In the genomic region with DNA sequence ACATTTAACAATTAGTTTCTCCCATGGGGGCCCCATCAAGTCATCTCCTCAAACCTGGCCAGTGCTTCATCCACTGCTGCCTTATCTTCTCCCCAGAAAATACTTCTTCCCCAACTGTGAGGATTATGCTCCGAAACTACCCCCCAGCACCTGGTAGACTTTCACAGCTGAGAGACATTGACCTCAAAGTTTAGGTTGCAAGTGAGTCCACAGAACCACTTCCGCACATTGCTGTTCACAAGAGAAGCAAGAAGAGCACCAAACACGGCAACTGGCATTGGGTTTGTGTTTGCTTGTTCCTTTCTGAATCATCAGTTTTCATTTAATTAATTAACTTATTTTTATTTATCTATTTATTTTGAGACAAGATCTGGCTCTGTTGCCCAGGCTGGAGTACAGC, we compare ENCODE assay signal across 20 cellular contexts. TPM values are rescaled to one million over a fixed set of nuclear protein-coding genes. Genes with fewer than 3 reads are reported as not detected.
A peak's percentile ranks its signal among the peaks of the same experiment; 100 is the strongest.
DNase-seq lines count a peak whose midpoint lies in the region; ATAC-seq and TF ChIP-seq lines count a peak whose summit lies in the region.
"Had no signal": no experiment of that assay in that cellular context is flagged by ENCODE, and none has a peak within 500 bp of the region (broad histone marks: within the 10 kb centered on the region; RNA-seq: fewer than 3 reads in every experiment).

No MANE protein-coding gene starts in this region.

- H3K27me3 Mint-ChIP-seq in activated T-cell treated with anti-CD3 and anti-CD28 coated beads, Interleukin-2, amount 50 U/mL, for 4 hours (ENCODE audit: low read depth), result peaks cover 6% of the 10 kb centered on the region

- H2BK12ac ChIP-seq in trophoblast cell (ENCODE audit: low read length), result peak overlapping the region; percentile 55

- H3K9me3 Mint-ChIP-seq in activated T-cell treated with anti-CD3 and anti-CD28 coated beads, Interleukin-2, amount 50 U/mL, for 4 hours, result no peaks in the 10 kb centered on the region
- H3K9me3 Mint-ChIP-seq: HFFc6 had no signal

- H4K8ac ChIP-seq in trophoblast cell (ENCODE audit: low read depth, low read length), result peak overlapping the region; percentile 8

- H3K4me3 ChIP-seq in OCI-LY3 (ENCODE audit: low read length) (peak overlapping the region; percentile 73), trophoblast cell (ENCODE audit: low read depth, low read length) (no peak overlapping the region)
- H3K4me3 ChIP-seq: heart left ventricle had no signal

- no peak for TF ChIP-seq CTCF in OCI-LY3 (IDR thresholded peaks at IDR 0.05; ENCODE audit: low read depth, low read length)

- H3K4me2 ChIP-seq in OCI-LY3 (ENCODE audit: low read length), result peak overlapping the region; percentile 89
- H3K4me2 ChIP-seq in trophoblast cell (ENCODE audit: low read length), result no peak overlapping the region

- DNase-seq in activated T-cell treated with anti-CD3 and anti-CD28 coated beads, Interleukin-2, amount 50 U/mL, for 4 hours, result no peak
- DNase-seq in activated T-cell treated with anti-CD3 and anti-CD28 coated beads, Interleukin-2, amount 50 U/mL, for 1 hour, result no peak
- DNase-seq in central memory CD4-positive, alpha-beta T cell, result peak; percentile 22
- DNase-seq in trophoblast cell (no peak), hypothalamus (lab: John Stamatoyannopoulos, UW) (no peak)
- DNase-seq: DMS79; effector CD8-positive, alpha-beta T cell; heart left ventricle; HFFc6; NCI-H1436 treated with DMSO at 0.1 percent for 48 hours; NCI-H2171 treated with DMSO at 0.1 percent for 48 hours; NCI-H748 treated with DMSO at 0.1 percent for 48 hours; stimulated activated naive CD4-positive, alpha-beta T cell treated with Interleukin-2 at 50 U/mL for 16 hours had no signal

- H3K23ac ChIP-seq in trophoblast cell (ENCODE audit: low read length), result no peak overlapping the region

- no peaks in the 10 kb centered on the region for H3K36me3 ChIP-seq in OCI-LY3 (replicated peaks; ENCODE audit: low read depth, low read length)
- H3K36me3 ChIP-seq in trophoblast cell (ENCODE audit: control insufficient read depth in 1 of 2, insufficient read depth in 2 of 2, low read length in 2 of 2), result peaks cover 11 to 12% of the 10 kb centered on the region in 2 experiments
- H3K36me3 ChIP-seq: heart left ventricle, neutrophil had no signal

- peaks cover 30% of the 10 kb centered on the region for H3K79me1 ChIP-seq in trophoblast cell (ENCODE audit: low read length)

- H3K4me1 ChIP-seq in OCI-LY3 (ENCODE audit: low read length) (peaks cover 20% of the 10 kb centered on the region), trophoblast cell (ENCODE audit: control insufficient read depth in 1 of 2, insufficient read depth in 2 of 2, low read length in 2 of 2) (peaks cover 17 to 28% of the 10 kb centered on the region in 2 experiments)

- H2AK5ac ChIP-seq in trophoblast cell (ENCODE audit: low read length), result peak overlapping the region; percentile 52

- no peak for ATAC-seq in activated T-cell treated with anti-CD3 and anti-CD28 coated beads, Interleukin-2, amount 50 U/mL, for 4 hours
- ATAC-seq in GM21447 (IDR thresholded peaks at IDR 0.05; ENCODE audit: unreplicated experiment) (no peak), HG03571 (IDR thresholded peaks at IDR 0.05; ENCODE audit: unreplicated experiment) (no peak)
- ATAC-seq: heart left ventricle had no signal

- peaks cover 12% of the 10 kb centered on the region for H3K4me1 Mint-ChIP-seq in activated T-cell treated with anti-CD3 and anti-CD28 coated beads, Interleukin-2, amount 50 U/mL, for 4 hours (ENCODE audit: low read depth)

- peak overlapping the region; percentile 84 for H4K91ac ChIP-seq in trophoblast cell (ENCODE audit: low read depth, low read length)

- H4K12ac ChIP-seq in trophoblast cell (ENCODE audit: low read depth, low read length), result no peak overlapping the region

- H3K27ac ChIP-seq in OCI-LY3 (ENCODE audit: low read length) (no peak overlapping the region), trophoblast cell (ENCODE audit: low read depth, low read length) (no peak overlapping the region)
- H3K27ac ChIP-seq: heart left ventricle, neutrophil had no signal

- H3K9me3 ChIP-seq in OCI-LY3 (ENCODE audit: insufficient read depth, low read length) (no peaks in the 10 kb centered on the region), trophoblast cell (ENCODE audit: insufficient read depth, low read depth, low read length) (peaks cover 1% of the 10 kb centered on the region)
- H3K9me3 ChIP-seq: heart left ventricle, neutrophil had no signal

- peak overlapping the region; percentile 10 for H3K4ac ChIP-seq in trophoblast cell (ENCODE audit: low read depth, low read length)

- no peaks in the 10 kb centered on the region for H3K36me3 Mint-ChIP-seq in activated T-cell treated with anti-CD3 and anti-CD28 coated beads, Interleukin-2, amount 50 U/mL, for 4 hours (ENCODE audit: insufficient read depth)

- H3K18ac ChIP-seq in trophoblast cell (ENCODE audit: low read length), result no peak overlapping the region

- WGBS in trophoblast cell (ENCODE audit: extremely low coverage, insufficient coverage, insufficient read length), result no CpG with 5 or more reads among the region's 3 CpGs

- H2BK120ac ChIP-seq in trophoblast cell (ENCODE audit: insufficient read depth, low read length, poor library complexity), result peak overlapping the region; percentile 72

- H3K14ac ChIP-seq in trophoblast cell (ENCODE audit: low read length), result no peak overlapping the region

- no peak overlapping the region for H2BK5ac ChIP-seq in trophoblast cell (ENCODE audit: low read depth, low read length, poor library complexity)

- peaks cover 3% of the 10 kb centered on the region; the same call in 1 of the 2 replicates for H3K27me3 ChIP-seq in OCI-LY3 (ENCODE audit: low read depth, low read length)
- H3K27me3 ChIP-seq in trophoblast cell (ENCODE audit: insufficient read depth, low read length), result no peaks in the 10 kb centered on the region
- H3K27me3 ChIP-seq: heart left ventricle had no signal

- H3K4me3 Mint-ChIP-seq in activated T-cell treated with anti-CD3 and anti-CD28 coated beads, Interleukin-2, amount 50 U/mL, for 4 hours, result peak overlapping the region; percentile 41
- H3K4me3 Mint-ChIP-seq: HFFc6 had no signal

- H3K79me2 ChIP-seq in OCI-LY3 (ENCODE audit: low read length) (no peaks in the 10 kb centered on the region), trophoblast cell (ENCODE audit: control insufficient read depth, insufficient read depth, low read length, poor library complexity) (no peaks in the 10 kb centered on the region)

- H4K20me1 ChIP-seq in OCI-LY3 (ENCODE audit: insufficient read depth, low read length), result no peaks in the 10 kb centered on the region

- H2AFZ ChIP-seq in OCI-LY3 (ENCODE audit: low read depth, low read length), result peak overlapping the region; percentile 80
- no peak overlapping the region for H2AFZ ChIP-seq in trophoblast cell (ENCODE audit: insufficient read depth, low read length, poor library complexity)

- H3K9ac ChIP-seq in OCI-LY3 (ENCODE audit: low read length) (peak overlapping the region; percentile 3; the same call in 1 of the 2 replicates), trophoblast cell (ENCODE audit: low read length) (no peak overlapping the region)

RNA-seq across cellular contexts. Expression of a gene that starts 6.1 kb away (rescaled TPM):
- total RNA-seq in activated T-cell treated with anti-CD3 and anti-CD28 coated beads, Interleukin-2, amount 50 U/mL, for 4 hours, result not detected
- polyA plus RNA-seq in trophoblast cell (2013), result 28.8 and 36.5 TPM in 2 replicates
- total RNA-seq: HT-29, mesenteric fat pad, ureter had no signal

RNA-seq across cellular contexts. Expression of a gene that starts 48.9 kb away (rescaled TPM):
- 10 to 100 TPM; 35.3 to 42.2 (median 38.2) TPM for total RNA-seq in activated T-cell treated with anti-CD3 and anti-CD28 coated beads, Interleukin-2, amount 50 U/mL, for 4 hours
- 51.3 and 51.5 TPM in 2 replicates for polyA plus RNA-seq in trophoblast cell (2013)
